In genomic region chr15:40439461-40440299, GRCh38 we compare ENCODE assay signal across 1 cellular context.
TF ChIP-seq lines count a peak whose summit lies in the region.

No MANE protein-coding gene starts in this region.

TF ChIP-seq in WTC11, 78 proteins besides CTCF, POLR2A, EP300 and RAD21 (continued from another document):
- TF ChIP-seq ARID4B (CRISPR knock-in tag; IDR thresholded peaks at IDR 0.05; ENCODE audit: borderline replicate concordance) (peak; percentile 37; the same call in 1 of the 2 replicates), ZNF281 (CRISPR knock-in tag; IDR thresholded peaks at IDR 0.05) (peak; percentile 60; the same call in 1 of the 2 replicates), FOXP1 (CRISPR knock-in tag; IDR thresholded peaks at IDR 0.05; ENCODE audit: borderline replicate concordance) (peak; percentile 67; the same call in 1 of the 2 replicates)
